ENCODE assay signal across 20 cellular contexts in genomic region chr17:78038748-78039288, GRCh38.
DNase-seq lines count a peak whose midpoint lies in the region; TF ChIP-seq lines count a peak whose summit lies in the region.
"Had no signal": no experiment of that assay in that cellular context is flagged by ENCODE, and none has a peak within 500 bp of the region (broad histone marks: within the 10 kb centered on the region; RNA-seq: fewer than 3 reads in every experiment).

No MANE protein-coding gene starts in this region.

- no peak overlapping the region for H3K27ac ChIP-seq in H9 (ENCODE audit: insufficient read length, low read depth, low read length)
- H3K27ac ChIP-seq: body of pancreas, pancreas had no signal

- H3T11ph ChIP-seq in H9 (ENCODE audit: low read length): no peak overlapping the region

- H3K18ac ChIP-seq in H9 (ENCODE audit: insufficient read length, low read depth, low read length): peak overlapping the region; percentile 15

- peak; percentile 1 for DNase-seq in COLO668 (lab: John Stamatoyannopoulos, UW; ENCODE audit: unreplicated experiment)
- DNase-seq in H9: no peak
- peak; percentile 86 for DNase-seq in NCI-H526 treated with DMSO at 0.1 percent for 48 hours (lab: John Stamatoyannopoulos, UW)
- peak; percentile 77 for DNase-seq in epithelial cell of esophagus (ENCODE audit: low read depth)
- no peak for DNase-seq in UCSD-AML1 (lab: John Stamatoyannopoulos, UW; ENCODE audit: unreplicated experiment)
- DNase-seq in dedifferentiated amniotic fluid mesenchymal stem cell (ENCODE audit: extremely low spot score): no peak
- no peak for DNase-seq in iPS-NIHi11 (ENCODE audit: low spot score)
- no peak for DNase-seq in GF-D8 (lab: John Stamatoyannopoulos, UW)
- DNase-seq: activated B cell treated with CpG ODN at 0.5 μM for 24 hours; activated CD8-positive, alpha-beta T cell treated with anti-CD3 and anti-CD28 coated beads for 36 hours; activated T-cell treated with anti-CD3 and anti-CD28 coated beads, Interleukin-2, amount 50 U/mL, for 4 hours; body of pancreas; CD8-positive, alpha-beta T cell; MV-4-11; pancreas; SIG-M5; stimulated activated CD4-positive, alpha-beta T cell treated with anti-CD3 and anti-CD28 coated beads, Interleukin-2, amount 100 ng/mL, for 24 hours; T-helper 2 cell had no signal

- no peak overlapping the region for H3K4ac ChIP-seq in H9 (ENCODE audit: low read depth, low read length)

- no peak overlapping the region for H3K56ac ChIP-seq in H9 (ENCODE audit: insufficient read length, low read depth, low read length)

- H4K8ac ChIP-seq in H9 (replicated peaks; ENCODE audit: insufficient read length, low read depth, low read length): no peak overlapping the region

- peak overlapping the region in 1 of 3 experiments; percentile 62; a peak in 1 of 7 replicates for H3K27ac Mint-ChIP-seq in H9
- H3K27ac Mint-ChIP-seq: activated B cell treated with CpG ODN at 0.5 μM for 24 hours; activated naive CD4-positive, alpha-beta T cell treated with anti-CD3 and anti-CD28 coated beads, Interleukin-2, amount 50 U/mL, for 24 hours had no signal

- TF ChIP-seq CTCF in H9 (conservative IDR thresholded peaks at IDR 0.05) (no peak), epithelial cell of esophagus (IDR thresholded peaks at IDR 0.05; ENCODE audit: insufficient read depth, low read depth, low read length, missing control alignments) (no peak)

- WGBS in H9 (ENCODE audit: extremely low coverage, insufficient read length, low lambda C conversion rate): no CpG with 5 or more reads among the region's 11 CpGs

- H4K5ac ChIP-seq in H9 (ENCODE audit: insufficient read length, low read depth, low read length): no peak overlapping the region

- H3K4me3 Mint-ChIP-seq in H9: no peak overlapping the region
- H3K4me3 Mint-ChIP-seq: activated B cell treated with CpG ODN at 0.5 μM for 24 hours; activated CD8-positive, alpha-beta T cell treated with anti-CD3 and anti-CD28 coated beads for 36 hours; activated naive CD4-positive, alpha-beta T cell treated with anti-CD3 and anti-CD28 coated beads, Interleukin-2, amount 50 U/mL, for 24 hours; activated T-cell treated with anti-CD3 and anti-CD28 coated beads, Interleukin-2, amount 50 U/mL, for 4 hours; CD8-positive, alpha-beta T cell had no signal

- no peaks in the 10 kb centered on the region for H3K9me3 ChIP-seq in H9 (ENCODE audit: control insufficient read depth, low read depth, low read length)
- H3K9me3 ChIP-seq: body of pancreas, pancreas had no signal

- no peaks in the 10 kb centered on the region; a peak in 1 of 5 replicates for H3K9me3 Mint-ChIP-seq in H9
- H3K9me3 Mint-ChIP-seq: activated B cell treated with CpG ODN at 0.5 μM for 24 hours; activated CD8-positive, alpha-beta T cell treated with anti-CD3 and anti-CD28 coated beads for 36 hours; activated naive CD4-positive, alpha-beta T cell treated with anti-CD3 and anti-CD28 coated beads, Interleukin-2, amount 50 U/mL, for 24 hours; activated T-cell treated with anti-CD3 and anti-CD28 coated beads, Interleukin-2, amount 50 U/mL, for 4 hours; CD8-positive, alpha-beta T cell had no signal

- no peak overlapping the region for H2AFZ ChIP-seq in H9 (ENCODE audit: low read length)

- no peak overlapping the region for H2AK5ac ChIP-seq in H9 (ENCODE audit: insufficient read length, low read length)

- H3K4me3 ChIP-seq in epithelial cell of esophagus (ENCODE audit: low read length): no peak overlapping the region
- H3K4me3 ChIP-seq: body of pancreas, K562, pancreas had no signal

- no peaks in the 10 kb centered on the region for H3K27me3 Mint-ChIP-seq in H9 (ENCODE audit: low read depth)
- H3K27me3 Mint-ChIP-seq: activated B cell treated with CpG ODN at 0.5 μM for 24 hours; activated CD8-positive, alpha-beta T cell treated with anti-CD3 and anti-CD28 coated beads for 36 hours; activated naive CD4-positive, alpha-beta T cell treated with anti-CD3 and anti-CD28 coated beads, Interleukin-2, amount 50 U/mL, for 24 hours had no signal

- H3K14ac ChIP-seq in H9 (ENCODE audit: insufficient read depth, low read length): no peak overlapping the region

- H3K4me1 ChIP-seq in H9 (ENCODE audit: insufficient read depth, low read length): 0 out of 2 replicates have a peak, but pooled peaks cover 2% of the 10 kb centered on the region
- H3K4me1 ChIP-seq: body of pancreas had no signal

- no peaks in the 10 kb centered on the region for H3K79me1 ChIP-seq in H9 (ENCODE audit: insufficient read depth, low read depth, low read length, poor library complexity, severe bottlenecking)

- no peak overlapping the region for H3K23ac ChIP-seq in H9 (ENCODE audit: insufficient read length, low read depth, low read length)

- H2BK20ac ChIP-seq in H9 (ENCODE audit: low read depth, low read length, poor library complexity, severe bottlenecking): no peak overlapping the region

- no peak overlapping the region for H4K91ac ChIP-seq in H9 (ENCODE audit: insufficient read length, low read depth, low read length)

- no peaks in the 10 kb centered on the region for H3K27me3 ChIP-seq in H9 (ENCODE audit: insufficient read depth, low read length)
- H3K27me3 ChIP-seq: body of pancreas, pancreas had no signal

- H2BK12ac ChIP-seq in H9 (ENCODE audit: insufficient read length, low read depth, low read length): no peak overlapping the region

- H3K9ac ChIP-seq in H9 (ENCODE audit: extremely low read depth, insufficient read length, low read length): no peak overlapping the region

- H3K23me2 ChIP-seq in H9 (ENCODE audit: insufficient read length, low read depth, low read length, poor library complexity, severe bottlenecking): no peaks in the 10 kb centered on the region

- H3K36me3 Mint-ChIP-seq in H9 (ENCODE audit: insufficient read depth in 1 of 3, low read depth in 3 of 3): peaks cover 22 to 37% (median 35%) of the 10 kb centered on the region in 3 experiments; a peak in 6 of 7 replicates

- no peak overlapping the region for H2BK120ac ChIP-seq in H9 (ENCODE audit: low read depth, low read length, poor library complexity, severe bottlenecking)

- no peak overlapping the region for H3K4me2 ChIP-seq in H9 (ENCODE audit: insufficient read depth, insufficient read length, low read length)

- peaks cover 2% of the 10 kb centered on the region for H4K20me1 ChIP-seq in H9 (ENCODE audit: control insufficient read depth, insufficient read depth, insufficient read length)

- H2BK5ac ChIP-seq in H9 (ENCODE audit: insufficient read length, low read length): no peak overlapping the region

- no peaks in the 10 kb centered on the region for H3K79me2 ChIP-seq in H9 (ENCODE audit: insufficient read depth, low read length)

- H2BK15ac ChIP-seq in H9 (ENCODE audit: low read depth, low read length): no peak overlapping the region

- peaks cover 0 to 3% of the 10 kb centered on the region in 2 experiments; a peak in 1 of 4 replicates for H3K4me1 Mint-ChIP-seq in H9

Comparison
In these comparisons a context has a peak if more than half of its experiments do, and no peak if none do; other contexts are left out.
1. DNase-seq: peak in COLO668 (single experiment), NCI-H526 treated with DMSO at 0.1 percent for 48 hours (single experiment) and epithelial cell of esophagus (single experiment); none in H9 (single experiment), UCSD-AML1 (single experiment), dedifferentiated amniotic fluid mesenchymal stem cell (single experiment), iPS-NIHi11 (single experiment) and GF-D8 (single experiment).